ENCODE assay signal across 13 cellular contexts in the genomic region with DNA sequence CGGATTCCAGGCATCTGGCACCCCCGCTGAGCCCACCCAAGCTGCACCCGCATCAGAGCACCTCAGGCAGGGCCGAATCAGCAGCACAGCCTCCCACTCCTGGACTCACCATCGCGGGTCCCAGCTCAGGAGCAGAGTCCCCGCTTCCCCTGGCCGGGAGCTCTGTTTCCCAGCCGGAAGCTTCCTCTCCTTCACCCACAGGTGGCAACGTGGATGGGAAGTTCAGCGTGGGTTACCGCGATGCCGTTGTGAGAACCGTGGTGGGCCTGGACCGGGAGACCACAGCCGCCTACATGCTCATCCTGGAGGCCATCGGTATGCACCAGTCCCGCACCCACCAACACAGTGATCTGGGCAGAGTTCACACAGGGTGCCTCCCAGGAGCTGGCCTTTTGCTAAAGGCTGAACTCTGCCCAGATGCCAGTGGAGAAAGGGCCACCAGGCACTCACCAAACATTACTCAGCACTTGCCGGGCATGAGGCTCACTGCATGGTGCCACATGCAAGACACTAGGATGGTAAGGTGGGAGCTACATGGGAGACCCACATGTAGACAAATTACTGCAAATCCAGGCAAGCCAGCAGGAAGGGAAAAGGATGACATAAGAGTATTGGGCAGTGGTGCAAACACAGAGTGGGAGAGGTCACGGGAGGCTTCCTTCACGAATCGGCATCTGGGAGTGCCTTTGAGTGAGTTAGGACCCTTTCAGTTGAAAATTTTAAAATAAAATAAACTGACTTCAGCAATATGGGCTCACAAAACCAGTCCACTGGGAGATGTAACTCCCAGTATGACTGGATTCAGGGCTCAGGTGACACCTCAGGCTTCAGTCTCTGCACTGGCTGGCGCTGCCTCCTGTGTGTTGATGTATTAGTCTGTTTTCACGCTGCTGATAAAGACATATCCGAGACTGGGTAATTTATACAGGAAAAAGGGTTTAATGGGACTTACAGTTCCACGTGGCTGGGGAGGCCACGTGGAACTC. TPM values are rescaled to one million over a fixed set of nuclear protein-coding genes. Genes with fewer than 3 reads are reported as not detected.
DNase-seq lines count a peak whose midpoint lies in the region; ATAC-seq, FAIRE-seq and TF ChIP-seq lines count a peak whose summit lies in the region.
"Had no signal": no experiment of that assay in that cellular context is flagged by ENCODE, and none has a peak within 500 bp of the region (broad histone marks: within the 10 kb centered on the region; RNA-seq: fewer than 3 reads in every experiment).

No MANE protein-coding gene starts in this region.

- no peak for TF ChIP-seq EP300 in H1 (IDR thresholded peaks at IDR 0.05; ENCODE audit: borderline replicate concordance in 1 of 2, low read depth in 2 of 2, low read length in 2 of 2)

- no peak overlapping the region for H3K56ac ChIP-seq in H1 (replicated peaks; ENCODE audit: insufficient read length, low read depth, low read length)

- no peak for DNase-seq in activated naive CD4-positive, alpha-beta T cell treated with anti-CD3 and anti-CD28 coated beads, Interleukin-2, amount 50 U/mL, for 16 hours
- DNase-seq in HFF-Myc (ENCODE audit: extremely low read depth, low read depth) (no peak), H1 (ENCODE audit: low read depth in 1 of 2, low spot score in 2 of 2) (no peak), Kasumi-1 (lab: John Stamatoyannopoulos, UW) (no peak), GM19238 (ENCODE audit: insufficient read length, low spot score) (no peak)
- DNase-seq: DMS153 had no signal

- no peaks in the 10 kb centered on the region for H3K9me3 Mint-ChIP-seq in activated naive CD4-positive, alpha-beta T cell treated with anti-CD3 and anti-CD28 coated beads, Interleukin-2, amount 50 U/mL, for 24 hours
- no peaks in the 10 kb centered on the region for H3K9me3 Mint-ChIP-seq in stimulated activated memory B cell treated with anti-CD40 and anti-IgM and Interleukin-4, amounts not matched to agents 10 μg/mL and 1 μg/mL and 100 μg/mL, for 72 hours

- H3K23ac ChIP-seq in H1 (ENCODE audit: insufficient read length) = no peak overlapping the region

- H2BK120ac ChIP-seq in H1 (replicated peaks; ENCODE audit: low read depth, low read length) = no peak overlapping the region

- peaks cover 0 to 3% (median 0%) of the 10 kb centered on the region in 4 experiments; a peak in 1 of 7 replicates for H3K27me3 ChIP-seq in H1 (replicated peaks in 1 of 4; ENCODE audit: control insufficient read depth in 3 of 4, extremely low read depth in 1 of 4, insufficient read depth in 3 of 4, low read length in 3 of 4)
- H3K27me3 ChIP-seq: heart right ventricle had no signal

- H2AFZ ChIP-seq in H1 (ENCODE audit: low read length) = no peak overlapping the region

- H2BK5ac ChIP-seq in H1 (ENCODE audit: low read depth, low read length) = no peak overlapping the region

- TF ChIP-seq CTCF in HFF-Myc (IDR thresholded peaks at IDR 0.05; ENCODE audit: low read depth, low read length, missing control alignments) (peak; percentile 4), H1 (IDR thresholded peaks at IDR 0.05; ENCODE audit: control extremely low read depth in 1 of 3, insufficient read depth in 1 of 3, low read depth in 1 of 3, low read length in 3 of 3) (peak in 1 of 3 experiments; percentile 4; a peak in 1 of 4 replicates)

- H3K79me2 ChIP-seq in H1 (ENCODE audit: control insufficient read depth in 1 of 2, insufficient read depth in 2 of 2, low read length in 2 of 2) = no peaks in the 10 kb centered on the region

- no peak overlapping the region for H3K4me2 ChIP-seq in H1 (ENCODE audit: insufficient read depth in 1 of 2, low read depth in 2 of 2, low read length in 2 of 2)

- H3K27ac Mint-ChIP-seq in activated naive CD4-positive, alpha-beta T cell treated with anti-CD3 and anti-CD28 coated beads, Interleukin-2, amount 50 U/mL, for 24 hours = peak overlapping the region; percentile 85
- H3K27ac Mint-ChIP-seq in stimulated activated memory B cell treated with anti-CD40 and anti-IgM and Interleukin-4, amounts not matched to agents 10 μg/mL and 1 μg/mL and 100 μg/mL, for 72 hours = peak overlapping the region; percentile 29

- H3K9me3 ChIP-seq in H1 (ENCODE audit: insufficient read depth in 2 of 2, low read depth in 1 of 2, low read length in 1 of 2) = no peaks in the 10 kb centered on the region
- H3K9me3 ChIP-seq: heart right ventricle had no signal

- no peaks in the 10 kb centered on the region for H3K79me1 ChIP-seq in H1 (ENCODE audit: low read depth, low read length)

- H3K9ac ChIP-seq in H1 (replicated peaks in 1 of 4; ENCODE audit: extremely low read depth in 1 of 4, low read depth in 3 of 4, low read length in 3 of 4) = no peak overlapping the region

- no peak overlapping the region for H2AK5ac ChIP-seq in H1 (ENCODE audit: low read depth, low read length)

- H3K4me3 Mint-ChIP-seq in activated naive CD4-positive, alpha-beta T cell treated with anti-CD3 and anti-CD28 coated beads, Interleukin-2, amount 50 U/mL, for 24 hours = no peak overlapping the region
- H3K4me3 Mint-ChIP-seq in stimulated activated memory B cell treated with anti-CD40 and anti-IgM and Interleukin-4, amounts not matched to agents 10 μg/mL and 1 μg/mL and 100 μg/mL, for 72 hours = no peak overlapping the region

- H3K27me3 Mint-ChIP-seq in activated naive CD4-positive, alpha-beta T cell treated with anti-CD3 and anti-CD28 coated beads, Interleukin-2, amount 50 U/mL, for 24 hours = no peaks in the 10 kb centered on the region
- no peaks in the 10 kb centered on the region for H3K27me3 Mint-ChIP-seq in stimulated activated memory B cell treated with anti-CD40 and anti-IgM and Interleukin-4, amounts not matched to agents 10 μg/mL and 1 μg/mL and 100 μg/mL, for 72 hours

- no peak overlapping the region for H2BK12ac ChIP-seq in H1 (ENCODE audit: low read depth, low read length)

- no peak overlapping the region for H2BK20ac ChIP-seq in H1 (ENCODE audit: low read length)

- H3K4me1 ChIP-seq in H1 (replicated peaks in 1 of 4; ENCODE audit: control insufficient read depth in 3 of 4, insufficient read depth in 4 of 4, low read length in 3 of 4) = peaks cover 0 to 6% (median 0%) of the 10 kb centered on the region in 4 experiments; a peak in 3 of 7 replicates

- no peak overlapping the region for H4K91ac ChIP-seq in H1 (replicated peaks; ENCODE audit: insufficient read length, low read length)

- H3K36me3 ChIP-seq in H1 (ENCODE audit: control insufficient read depth in 2 of 4, insufficient read depth in 4 of 4, low read length in 3 of 4) = no peaks in the 10 kb centered on the region
- H3K36me3 ChIP-seq: heart right ventricle had no signal

- no peaks in the 10 kb centered on the region for H3K23me2 ChIP-seq in H1 (ENCODE audit: low read depth, low read length)

- H3K36me3 Mint-ChIP-seq in activated naive CD4-positive, alpha-beta T cell treated with anti-CD3 and anti-CD28 coated beads, Interleukin-2, amount 50 U/mL, for 24 hours = no peaks in the 10 kb centered on the region
- H3K36me3 Mint-ChIP-seq in stimulated activated memory B cell treated with anti-CD40 and anti-IgM and Interleukin-4, amounts not matched to agents 10 μg/mL and 1 μg/mL and 100 μg/mL, for 72 hours = no peaks in the 10 kb centered on the region

- H3K4me1 Mint-ChIP-seq in activated naive CD4-positive, alpha-beta T cell treated with anti-CD3 and anti-CD28 coated beads, Interleukin-2, amount 50 U/mL, for 24 hours = peaks cover 52% of the 10 kb centered on the region
- peaks cover 49% of the 10 kb centered on the region for H3K4me1 Mint-ChIP-seq in stimulated activated memory B cell treated with anti-CD40 and anti-IgM and Interleukin-4, amounts not matched to agents 10 μg/mL and 1 μg/mL and 100 μg/mL, for 72 hours

- CTCF ChIA-PET in H1 (lab: Charles Lee; ENCODE audit: partially characterized antibody) = interaction anchor here (0.6 to 7.0 kb wide), 62 partner anchors 9 to 1316 kb away, joined by 3 to 169 read pairs (median 7); a partner anchor contains a TSS

- no peak overlapping the region for H4K5ac ChIP-seq in H1 (ENCODE audit: insufficient read length, low read depth, low read length)

- H4K8ac ChIP-seq in H1 (ENCODE audit: extremely low read depth, insufficient read depth, low read length) = peak overlapping the region; percentile 68; the same call in 1 of the 2 replicates

- FAIRE-seq in H1 (lab: Jason Lieb, UNC) = no peak
- FAIRE-seq: islet of Langerhans had no signal

- no peak for TF ChIP-seq RAD21 in H1 (IDR thresholded peaks at IDR 0.05 in 1 of 2, conservative IDR thresholded peaks at IDR 0.05 in 1 of 2; ENCODE audit: low read depth in 2 of 2, low read length in 2 of 2)

- no peak for TF ChIP-seq POLR2A in H1 (IDR thresholded peaks at IDR 0.05; ENCODE audit: control extremely low read depth in 1 of 2, low read depth in 2 of 2, low read length in 2 of 2)

- H3K4ac ChIP-seq in H1 (replicated peaks; ENCODE audit: insufficient read length, low read depth, low read length) = no peak overlapping the region

- no peak overlapping the region for H3K14ac ChIP-seq in H1 (ENCODE audit: insufficient read length)

- no peak overlapping the region for H3K18ac ChIP-seq in H1 (ENCODE audit: extremely low read depth, low read length)

- H3K4me3 ChIP-seq in HFF-Myc (replicated peaks; ENCODE audit: low read depth, low read length) (no peak overlapping the region), H1 (ENCODE audit: extremely low read depth in 1 of 4, insufficient read depth in 2 of 4, low read depth in 3 of 4, low read length in 4 of 4) (no peak overlapping the region)
- H3K4me3 ChIP-seq: heart right ventricle had no signal

- no peak overlapping the region for H2BK15ac ChIP-seq in H1 (ENCODE audit: low read length)

- no peak overlapping the region for H3K27ac ChIP-seq in H1 (ENCODE audit: low read depth, low read length)
- H3K27ac ChIP-seq: heart right ventricle had no signal

- POLR2A ChIA-PET in H1 (lab: Charles Lee; ENCODE audit: partially characterized antibody) = interaction anchor here (0.8 kb wide), 1 partner anchor 398 kb away, joined by 3 read pairs; no protein-coding TSS in a partner anchor

- H4K20me1 ChIP-seq in H1 (replicated peaks in 1 of 2; ENCODE audit: control insufficient read depth in 1 of 2, insufficient read depth in 2 of 2, low read length in 2 of 2) = no peaks in the 10 kb centered on the region

- WGBS in H1 (ENCODE audit: extremely low coverage in 1 of 2, insufficient coverage in 1 of 2, insufficient read length in 1 of 2, insufficient replicate concordance in 2 of 2, low coverage in 1 of 2, low lambda C conversion rate in 2 of 2, missing lambda C conversion rate in 1 of 2), 2 experiments = 91% methylated on average over 28 of the region's 28 CpGs; no CpG with 5 or more reads in 1 of the 2 experiments

- ATAC-seq in stimulated activated memory B cell treated with anti-CD40 and anti-IgM and Interleukin-4, amounts not matched to agents 10 μg/mL and 1 μg/mL and 100 μg/mL, for 72 hours = peak; percentile 61
- no peak for ATAC-seq in GM18520 (IDR thresholded peaks at IDR 0.05; ENCODE audit: unreplicated experiment)

RNA-seq across cellular contexts. Expression of a gene that starts 10.4 kb away (rescaled TPM):
- total RNA-seq in H1 (2021; fragmentation: NEBNext Ultra II Directional; extraction: Animal tissue kit (Norgen Biotek cat#: 25700)) = 0.48 and 0.73 TPM in 2 replicates
- polyA plus RNA-seq in H1 (2011; rRNA removed) = 0.71 and 1.4 TPM in 2 replicates
- 0.93 TPM for polyA plus RNA-seq in H1 (2011; cell fraction: cytosol; rRNA removed)
- polyA plus RNA-seq in H1 (2011; cell fraction: nucleus; rRNA removed) = 1.3 TPM
- 0.64 to 1.1 TPM (median 0.87 TPM) in 4 replicates for polyA plus RNA-seq in H1 (2012, experiment 1 of 2)
- 0.84 TPM for polyA plus RNA-seq in H1 (2012, experiment 2 of 2)
- 0.51 TPM for polyA plus RNA-seq in H1 (2013, experiment 1 of 2)
- polyA plus RNA-seq in H1 (2013, experiment 2 of 2) = 0.61 TPM
- 0.76 and 1.7 TPM in 2 replicates for polyA minus RNA-seq in H1 (2011; rRNA and poly(A)+ RNA removed)
- polyA minus RNA-seq in H1 (2011; cell fraction: cytosol; rRNA and poly(A)+ RNA removed) = 0.51 TPM
- polyA minus RNA-seq in H1 (2011; cell fraction: nucleus; rRNA and poly(A)+ RNA removed) = 1.4 TPM
- total RNA-seq: HT1080, MCF 10A had no signal
